17 cellular contexts compared by ENCODE assay signal in genomic region chr22:44379817-44380560, GRCh38.
"Had no signal": no experiment of that assay in that cellular context is flagged by ENCODE, and none has a peak within 500 bp of the region (broad histone marks: within the 10 kb centered on the region; RNA-seq: fewer than 3 reads in every experiment).

No MANE protein-coding gene starts in this region.

- H3K9me3 ChIP-seq: prostate gland had no signal

- H3K36me3 ChIP-seq: cardiac muscle cell, esophagus squamous epithelium, prostate gland, thoracic aorta had no signal

- H3K27me3 ChIP-seq: cardiac muscle cell had no signal

- H3K27ac ChIP-seq: cardiac muscle cell, esophagus squamous epithelium, prostate gland, SK-N-MC, thoracic aorta had no signal

- DNase-seq: activated CD4-positive, CD25-positive, alpha-beta regulatory T cell treated with anti-CD3 and anti-CD28 coated beads, Interleukin-2, amount 50 U/mL, for 72 hours; activated naive CD4-positive, alpha-beta T cell treated with anti-CD3 and anti-CD28 coated beads for 36 hours; cortex of kidney; effector CD4-positive, alpha-beta T cell; esophagus squamous epithelium; foreskin fibroblast; head of caudate nucleus; mesenchymal stem cell; stimulated activated naive CD8-positive, alpha-beta T cell treated with anti-CD3 and anti-CD28 coated beads, Interleukin-15, amount 100 ng/mL, for 72 hours; T-cell; T1000 had no signal

- H3K4me1 ChIP-seq: prostate gland had no signal

- ATAC-seq: activated T-helper 17 cell treated with anti-CD3 and anti-CD28 coated beads, Interleukin-2, amount 50 U/mL, for 72 hours; natural killer cell treated with Interleukin-12 subunit alpha and Interleukin-12 subunit beta and Interleukin-15 and Interleukin-18, amount 100 ng/mL, for 72 hours; stimulated activated naive CD8-positive, alpha-beta T cell treated with anti-CD3 and anti-CD28 coated beads, Interleukin-15, amount 100 ng/mL, for 72 hours; T-cell had no signal

- H3K4me3 ChIP-seq: cardiac muscle cell, esophagus squamous epithelium, prostate gland, SK-N-MC, thoracic aorta had no signal
